Comparison of ENCODE assay signal across 17 cellular contexts in genomic region chr10:95304463-95304862, GRCh38. TPM values are rescaled to one million over a fixed set of nuclear protein-coding genes. Genes with fewer than 3 reads are reported as not detected.
DNase-seq lines count a peak whose midpoint lies in the region; ATAC-seq, FAIRE-seq and TF ChIP-seq lines count a peak whose summit lies in the region.
"Had no signal": no experiment of that assay in that cellular context is flagged by ENCODE, and none has a peak within 500 bp of the region (broad histone marks: within the 10 kb centered on the region; RNA-seq: fewer than 3 reads in every experiment).

No MANE protein-coding gene starts in this region.

- no peak overlapping the region for H3K14ac ChIP-seq in IMR-90 (replicated peaks; ENCODE audit: low read depth, low read length)

- no peak overlapping the region for H4K5ac ChIP-seq in IMR-90 (ENCODE audit: low read depth, low read length)

- peak overlapping the region; percentile 39; the same call in 1 of the 2 replicates for H2BK20ac ChIP-seq in IMR-90 (ENCODE audit: low read depth, low read length)

- intact Hi-C loops in IMR-90 (cut with micrococcal nuclease), result no loop called here

- TF ChIP-seq RAD21 in A549 (conservative IDR thresholded peaks at IDR 0.05 in 1 of 2, IDR thresholded peaks at IDR 0.05 in 1 of 2), result no peak
- no peak for TF ChIP-seq RAD21 in IMR-90 (IDR thresholded peaks at IDR 0.05; ENCODE audit: low read length)

- peak overlapping the region; percentile 34 for H3K4ac ChIP-seq in IMR-90 (ENCODE audit: low read depth, low read length)

- BruUV-seq in IMR-90 (replicated peaks; lab: Mats Ljungman, UMichigan), result no TSS peak

- H3K18ac ChIP-seq in IMR-90 (ENCODE audit: low read depth, low read length), result no peak overlapping the region

- H3K4me2 ChIP-seq in A549 (peak overlapping the region; percentile 3; the same call in 2 of the 3 replicates), IMR-90 (ENCODE audit: low read depth, low read length) (no peak overlapping the region)

- TF ChIP-seq CTCF in A549 (IDR thresholded peaks at IDR 0.05) (no peak), IMR-90 (conservative IDR thresholded peaks at IDR 0.05; ENCODE audit: low read depth, low read length) (no peak), WERI-Rb-1 (IDR thresholded peaks at IDR 0.05; ENCODE audit: low read depth, low read length) (no peak), D721Med (IDR thresholded peaks at IDR 0.05; ENCODE audit: insufficient read depth, missing control alignments) (no peak)

- DNase-seq in A549 (ENCODE audit: low read depth in 1 of 2, low spot score in 1 of 2) (no peak), IMR-90 (no peak), WERI-Rb-1 (peak; percentile 48), iPS-NIHi11 (ENCODE audit: low spot score) (peak; percentile 43), D721Med (ENCODE audit: insufficient read length, low spot score) (no peak), AG08395 (ENCODE audit: low spot score) (no peak)
- DNase-seq in activated CD4-positive, alpha-beta T cell treated with anti-CD3 and anti-CD28 coated beads for 4 hours, result no peak
- DNase-seq: BE2C; CD4-positive, alpha-beta memory T cell; DMS153; DMS79 treated with DMSO at 0.1 percent for 48 hours had no signal

- peaks cover 9% of the 10 kb centered on the region for H3K9me1 ChIP-seq in IMR-90 (ENCODE audit: insufficient read depth, low read length)

- peak overlapping the region in 1 of 2 experiments; percentile 31; a peak in 2 of 6 replicates for H3K27ac ChIP-seq in A549
- no peak overlapping the region for H3K27ac ChIP-seq in IMR-90 (ENCODE audit: insufficient read depth, low read length)
- H3K27ac ChIP-seq in WERI-Rb-1, result peak overlapping the region; percentile 4; the same call in 1 of the 2 replicates
- H3K27ac ChIP-seq: C4-2B had no signal

- H3K9me3 ChIP-seq in A549, result no peaks in the 10 kb centered on the region
- no peaks in the 10 kb centered on the region for H3K9me3 ChIP-seq in IMR-90 (ENCODE audit: control insufficient read depth, insufficient read depth, low read length)
- H3K9me3 ChIP-seq in WERI-Rb-1 (ENCODE audit: severe bottlenecking), result no peaks in the 10 kb centered on the region
- H3K9me3 ChIP-seq: BE2C had no signal

- no peak overlapping the region for H3K9ac ChIP-seq in IMR-90 (ENCODE audit: low read depth, low read length)

- H3K23ac ChIP-seq in IMR-90 (ENCODE audit: low read depth, low read length), result no peak overlapping the region

- no peak overlapping the region for H2BK5ac ChIP-seq in IMR-90 (ENCODE audit: low read depth, low read length, poor library complexity, severe bottlenecking)

- TF ChIP-seq POLR2A in A549 (IDR thresholded peaks at IDR 0.05; ENCODE audit: low read length) (no peak), IMR-90 (IDR thresholded peaks at IDR 0.05; ENCODE audit: low read depth, low read length) (no peak)

- ATAC-seq in A549 (no peak), IMR-90 (ENCODE audit: low read depth) (no peak), HG03097 (IDR thresholded peaks at IDR 0.05; ENCODE audit: low FRiP score, unreplicated experiment) (no peak)
- ATAC-seq: HCT116 had no signal

- H3K4me3 ChIP-seq in A549 (no peak overlapping the region), IMR-90 (ENCODE audit: insufficient read depth, low read depth, low read length) (no peak overlapping the region), WERI-Rb-1 (ENCODE audit: low read depth, low read length) (no peak overlapping the region)

- H2BK15ac ChIP-seq in IMR-90 (ENCODE audit: low read depth, low read length), result 0 out of 3 replicates have a peak overlapping the region, but pooled peaks have one; percentile 60

- 91% methylated on average over 4 of the region's 4 CpGs for WGBS in A549 (ENCODE audit: missing lambda C conversion rate)
- no CpG with 5 or more reads among the region's 4 CpGs for WGBS in IMR-90 (ENCODE audit: extremely low coverage in 2 of 2, insufficient read length in 1 of 2), 2 experiments

- H4K91ac ChIP-seq in IMR-90 (ENCODE audit: insufficient read depth, low read depth, low read length), result no peak overlapping the region

- dilution Hi-C loops in IMR-90 (cut with HindIII; ENCODE audit: low sequenced_read_pairs, unreplicated experiment), result no loop called here

- H4K8ac ChIP-seq in IMR-90 (ENCODE audit: low read depth in 2 of 2, low read length in 2 of 2), result no peak overlapping the region

- in situ Hi-C loops in IMR-90 (cut with MboI; ENCODE audit: low sequenced_read_pairs), result no loop called here

- no peak overlapping the region for H2AFZ ChIP-seq in IMR-90 (replicated peaks; ENCODE audit: low read length, poor library complexity)

- H3K27me3 ChIP-seq in IMR-90 (ENCODE audit: control insufficient read depth, insufficient read depth, low read length), result no peaks in the 10 kb centered on the region
- no peaks in the 10 kb centered on the region for H3K27me3 ChIP-seq in WERI-Rb-1 (ENCODE audit: insufficient read depth, low read depth, severe bottlenecking)
- H3K27me3 ChIP-seq: BE2C had no signal

- H3K79me1 ChIP-seq in IMR-90 (ENCODE audit: low read depth in 1 of 2, low read length in 2 of 2), result no peaks in the 10 kb centered on the region

- CTCF ChIA-PET in A549 (lab: Yijun Ruan, JAX) (interaction anchor here (1.2 to 1.9 kb wide), 3 partner anchors 58 to 61 kb away, joined by 4 to 7 read pairs (median 5); no protein-coding TSS in a partner anchor), IMR-90 (lab: Yijun Ruan, JAX) (interaction anchor here (1.2 kb wide), 1 partner anchor 16 kb away, joined by 4 read pairs; no protein-coding TSS in a partner anchor)

- no peak overlapping the region for H3K56ac ChIP-seq in IMR-90 (ENCODE audit: extremely low read depth, insufficient read depth, low read length)

- peaks cover 3% of the 10 kb centered on the region; the same call in 1 of the 2 replicates for H4K20me1 ChIP-seq in IMR-90 (ENCODE audit: insufficient read depth, low read length)

- no peak overlapping the region; the same call in 1 of the 2 replicates for H2AK5ac ChIP-seq in IMR-90 (ENCODE audit: low read depth, low read length)

- H3K36me3 ChIP-seq in IMR-90 (ENCODE audit: control insufficient read depth, insufficient read depth, low read length), result no peaks in the 10 kb centered on the region
- H3K36me3 ChIP-seq in WERI-Rb-1, result no peaks in the 10 kb centered on the region
- H3K36me3 ChIP-seq: BE2C had no signal

- H3K4me1 ChIP-seq in A549, result peaks cover 52% of the 10 kb centered on the region
- peaks cover 15% of the 10 kb centered on the region for H3K4me1 ChIP-seq in IMR-90 (ENCODE audit: control insufficient read depth, insufficient read depth, low read length)
- H3K4me1 ChIP-seq: BE2C had no signal

- no peak overlapping the region for H2AK9ac ChIP-seq in IMR-90 (replicated peaks; ENCODE audit: low read depth, low read length, poor library complexity)

- peak overlapping the region; percentile 28; the same call in 1 of the 2 replicates for H2BK120ac ChIP-seq in IMR-90 (ENCODE audit: low read depth, low read length)

- FAIRE-seq in A549 (lab: Jason Lieb, UNC), result no peak
- no peak for FAIRE-seq in D721Med (lab: Jason Lieb, UNC)
- FAIRE-seq: G401.6, GM12891, GM19239 had no signal

- POLR2A ChIA-PET in A549 (lab: Yijun Ruan, JAX), result no interaction called here
- POLR2A ChIA-PET in IMR-90 (lab: Charles Lee; ENCODE audit: unreplicated experiment), result no interaction called here

- no peak for TF ChIP-seq EP300 in A549 (IDR thresholded peaks at IDR 0.05)

TF ChIP-seq in A549, 52 proteins besides CTCF, POLR2A, EP300 and RAD21:
- TF ChIP-seq BCL3 (IDR thresholded peaks at IDR 0.05) (no peak), FOSL2 (IDR thresholded peaks at IDR 0.05) (no peak), FOSL2 (CRISPR knock-in tag; IDR thresholded peaks at IDR 0.05) (no peak), PHF8 (IDR thresholded peaks at IDR 0.05; ENCODE audit: borderline replicate concordance, low read depth) (no peak), HEYL (CRISPR knock-in tag; IDR thresholded peaks at IDR 0.05) (no peak)
TF ChIP-seq in A549: peak in this region for 0.

TF ChIP-seq in IMR-90, 13 proteins besides CTCF, POLR2A, EP300 and RAD21 (continues in another document):
- no peak for TF ChIP-seq FOS (IDR thresholded peaks at IDR 0.05; ENCODE audit: low read depth, low read length)
- no peak for TF ChIP-seq MAZ (IDR thresholded peaks at IDR 0.05; ENCODE audit: borderline replicate concordance, low read depth, low read length)
- no peak for TF ChIP-seq BHLHE40 (IDR thresholded peaks at IDR 0.05; ENCODE audit: low read depth, low read length)
- TF ChIP-seq CEBPB (IDR thresholded peaks at IDR 0.05; ENCODE audit: low read depth, low read length), result no peak
- no peak for TF ChIP-seq RFX5 (IDR thresholded peaks at IDR 0.05; ENCODE audit: low read depth, low read length)
- no peak for TF ChIP-seq MXI1 (IDR thresholded peaks at IDR 0.05; ENCODE audit: borderline replicate concordance, low read depth, low read length)
- TF ChIP-seq NFE2L2 (IDR thresholded peaks at IDR 0.05; ENCODE audit: low read depth, low read length), result no peak
- TF ChIP-seq SMC3 (IDR thresholded peaks at IDR 0.05; ENCODE audit: low read depth, low read length), result no peak
- TF ChIP-seq MAFK (IDR thresholded peaks at IDR 0.05; ENCODE audit: low read depth, low read length), result no peak
- no peak for TF ChIP-seq CHD1 (IDR thresholded peaks at IDR 0.05; ENCODE audit: low read depth, low read length)
- no peak for TF ChIP-seq RCOR1 (IDR thresholded peaks at IDR 0.05; ENCODE audit: insufficient replicate concordance, low read length)
- no peak for TF ChIP-seq ELK1 (IDR thresholded peaks at IDR 0.05; ENCODE audit: borderline replicate concordance, low read depth, low read length)

RNA-seq across cellular contexts. Expression of gene PDLIM1, which starts 13.7 kb away (rescaled TPM):
- polyA plus RNA-seq in A549 (2011; rRNA removed) (92.5 and 132 TPM in 2 replicates), A549 (2017; fragmentation: RNase III; extraction: RNeasy Plus Mini Kit Qiagen cat#74134 plus additional on column Dnase treatment) (123 to 147 TPM (median 128 TPM) in 3 replicates), IMR-90 (2012; rRNA removed) (179 and 187 TPM in 2 replicates)
- polyA plus RNA-seq in A549 (2012; cell fraction: cytosol; rRNA removed), result 101 and 102 TPM in 2 replicates
- polyA plus RNA-seq in A549 (2012; cell fraction: nucleus; rRNA removed), result 58.7 and 96.7 TPM in 2 replicates
- 119 and 120 TPM in 2 replicates for polyA minus RNA-seq in A549 (2011; rRNA and poly(A)+ RNA removed)
- total RNA-seq in IMR-90 (2012; rRNA removed), result 27.5 and 30.1 TPM in 2 replicates
- polyA plus RNA-seq in IMR-90 (2012; cell fraction: cytosol; rRNA removed), result 120 and 255 TPM in 2 replicates
- polyA plus RNA-seq in IMR-90 (2012; cell fraction: nucleus; rRNA removed; ENCODE audit: low replicate concordance), result 44.1 and 131 TPM in 2 replicates

Comparison
In these comparisons a context has a peak if more than half of its experiments do, and no peak if none do; other contexts are left out.
1. DNase-seq: peak in WERI-Rb-1 (single experiment) and iPS-NIHi11 (single experiment); none in A549 (0 of 2), IMR-90 (single experiment), activated CD4-positive, alpha-beta T cell treated with anti-CD3 and anti-CD28 coated beads for 4 hours (0 of 2), D721Med (single experiment) and AG08395 (single experiment).